In the genomic region with DNA sequence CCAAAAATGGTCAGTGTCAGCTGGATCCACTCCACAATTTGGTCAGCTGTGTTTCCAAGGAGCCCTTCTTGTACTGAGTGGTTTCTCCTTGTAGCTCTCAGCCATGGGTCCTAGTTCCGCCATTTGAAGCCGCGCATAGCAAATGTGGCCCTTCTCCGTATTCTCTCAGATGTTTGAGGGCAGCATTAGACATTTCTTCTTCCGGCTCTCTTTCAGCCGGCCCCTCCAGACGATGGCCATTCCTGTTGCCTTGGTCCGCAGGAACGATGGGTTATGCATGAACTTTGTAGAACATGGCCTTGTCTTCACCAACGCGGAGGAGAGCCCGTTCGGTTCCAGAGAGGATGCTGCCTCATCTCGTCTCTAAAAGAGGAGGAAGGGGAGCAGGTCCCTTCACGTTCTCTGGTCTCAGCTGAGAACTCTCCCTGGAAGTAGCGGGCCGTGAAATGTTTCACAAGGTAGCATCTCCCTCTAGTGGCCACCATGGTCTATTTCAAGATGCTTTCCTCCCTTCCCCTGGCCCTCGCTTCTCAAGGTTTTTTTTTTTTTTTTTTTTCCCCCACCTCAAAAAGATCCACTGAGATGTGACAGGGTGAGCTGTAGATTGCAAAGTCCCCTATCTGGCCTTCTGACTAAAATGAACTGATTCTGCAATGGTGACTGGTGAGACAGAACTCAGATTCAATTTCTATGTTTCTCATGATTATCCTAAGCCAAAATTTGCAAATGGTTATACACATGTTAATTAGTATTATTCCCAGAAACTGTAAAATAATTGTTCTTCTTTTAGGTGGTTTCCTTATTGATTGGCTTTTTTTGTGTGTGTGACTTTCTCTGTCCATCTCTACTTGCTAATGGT, we compare ENCODE assay signal across 1 cellular context.
A peak's percentile ranks its signal among the peaks of the same experiment; 100 is the strongest.
TF ChIP-seq lines count a peak whose summit lies in the region.

No MANE protein-coding gene starts in this region.

TF ChIP-seq in GM23338, 12 proteins besides CTCF, POLR2A, EP300 and RAD21 (continued from another document):
- TF ChIP-seq, protein P1, sequence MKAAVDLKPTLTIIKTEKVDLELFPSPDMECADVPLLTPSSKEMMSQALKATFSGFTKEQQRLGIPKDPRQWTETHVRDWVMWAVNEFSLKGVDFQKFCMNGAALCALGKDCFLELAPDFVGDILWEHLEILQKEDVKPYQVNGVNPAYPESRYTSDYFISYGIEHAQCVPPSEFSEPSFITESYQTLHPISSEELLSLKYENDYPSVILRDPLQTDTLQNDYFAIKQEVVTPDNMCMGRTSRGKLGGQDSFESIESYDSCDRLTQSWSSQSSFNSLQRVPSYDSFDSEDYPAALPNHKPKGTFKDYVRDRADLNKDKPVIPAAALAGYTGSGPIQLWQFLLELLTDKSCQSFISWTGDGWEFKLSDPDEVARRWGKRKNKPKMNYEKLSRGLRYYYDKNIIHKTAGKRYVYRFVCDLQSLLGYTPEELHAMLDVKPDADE (IDR thresholded peaks at IDR 0.05), result 0 out of 2 replicates have a peak, but pooled peaks have one; percentile 22
